1 cellular context compared by ENCODE assay signal in genomic region chr3:66481071-66482001, GRCh38.
TF ChIP-seq lines count a peak whose summit lies in the region.

No MANE protein-coding gene starts in this region.

TF ChIP-seq in HepG2, 621 proteins besides CTCF, POLR2A, EP300 and RAD21 (continued from another document and continues in another):
- TF ChIP-seq CSRNP1 (CRISPR knock-in tag; IDR thresholded peaks at IDR 0.05) (no peak), THAP11 (CRISPR knock-in tag; IDR thresholded peaks at IDR 0.05) (peak; percentile 80), ZNF260 (CRISPR knock-in tag; IDR thresholded peaks at IDR 0.05; ENCODE audit: borderline replicate concordance, low read depth) (no peak), ZNF616 (CRISPR knock-in tag; IDR thresholded peaks at IDR 0.05; ENCODE audit: low read depth) (peak; percentile 58; the same call in 1 of the 2 replicates), PPARG (CRISPR knock-in tag; conservative IDR thresholded peaks at IDR 0.05) (peak; percentile 99), UBTF (CRISPR knock-in tag; IDR thresholded peaks at IDR 0.05) (peak; percentile 46; the same call in 1 of the 2 replicates), NFE2L1 (CRISPR knock-in tag; IDR thresholded peaks at IDR 0.05; ENCODE audit: borderline replicate concordance) (no peak), TFE3 (CRISPR knock-in tag; IDR thresholded peaks at IDR 0.05) (peak; percentile 86), ZBTB42 (CRISPR knock-in tag; IDR thresholded peaks at IDR 0.05) (no peak), ZNF335 (CRISPR knock-in tag; IDR thresholded peaks at IDR 0.05) (no peak; the same call in 1 of the 2 replicates), ZNF580 (CRISPR knock-in tag; IDR thresholded peaks at IDR 0.05; ENCODE audit: borderline replicate concordance, low read depth) (peak; percentile 92; the same call in 1 of the 2 replicates), ZNF513 (CRISPR knock-in tag; conservative IDR thresholded peaks at IDR 0.05) (no peak), ZNF512B (CRISPR knock-in tag; IDR thresholded peaks at IDR 0.05; ENCODE audit: borderline replicate concordance) (0 out of 2 replicates have a peak, but pooled peaks have one; percentile 21), ZNF605 (CRISPR knock-in tag; IDR thresholded peaks at IDR 0.05) (no peak), MAFK (conservative IDR thresholded peaks at IDR 0.05 in 1 of 2, IDR thresholded peaks at IDR 0.05 in 1 of 2; ENCODE audit: low read length in 2 of 2) (no peak), SNAPC5 (CRISPR knock-in tag; IDR thresholded peaks at IDR 0.05; ENCODE audit: borderline replicate concordance) (no peak), ZNF75D (CRISPR knock-in tag; IDR thresholded peaks at IDR 0.05; ENCODE audit: borderline replicate concordance) (no peak), CREB3 (CRISPR knock-in tag; IDR thresholded peaks at IDR 0.05) (no peak), ZBTB39 (CRISPR knock-in tag; IDR thresholded peaks at IDR 0.05) (no peak), ZBTB26 (CRISPR knock-in tag; IDR thresholded peaks at IDR 0.05; ENCODE audit: borderline replicate concordance) (0 out of 2 replicates have a peak, but pooled peaks have one; percentile 55), SPEN (CRISPR knock-in tag; IDR thresholded peaks at IDR 0.05; ENCODE audit: low read depth) (peak; percentile 25; the same call in 1 of the 2 replicates), ZNF7 (CRISPR knock-in tag; IDR thresholded peaks at IDR 0.05) (no peak), POLR2AphosphoS5 (IDR thresholded peaks at IDR 0.05; ENCODE audit: low read depth, low read length) (peak; percentile 36), GTF3A (CRISPR knock-in tag; conservative IDR thresholded peaks at IDR 0.05) (0 out of 2 replicates have a peak, but pooled peaks have one; percentile 66), SAFB2 (CRISPR knock-in tag; IDR thresholded peaks at IDR 0.05; ENCODE audit: borderline replicate concordance, low read depth) (no peak), MYPOP (CRISPR knock-in tag; IDR thresholded peaks at IDR 0.05) (peak; percentile 79; the same call in 1 of the 2 replicates), ZBTB46 (CRISPR knock-in tag; IDR thresholded peaks at IDR 0.05; ENCODE audit: borderline replicate concordance) (no peak), TP53 (CRISPR knock-in tag; conservative IDR thresholded peaks at IDR 0.05) (no peak; the same call in 1 of the 2 replicates), ZNF510 (CRISPR knock-in tag; IDR thresholded peaks at IDR 0.05; ENCODE audit: low read depth) (0 out of 2 replicates have a peak, but pooled peaks have one; percentile 82), ZC3H13 (CRISPR knock-in tag; IDR thresholded peaks at IDR 0.05) (no peak; the same call in 1 of the 2 replicates), HINFP (CRISPR knock-in tag; IDR thresholded peaks at IDR 0.05; ENCODE audit: low read depth) (peak; percentile 85), NFKBIZ (CRISPR knock-in tag; IDR thresholded peaks at IDR 0.05) (peak; percentile 98), DR1 (CRISPR knock-in tag; IDR thresholded peaks at IDR 0.05) (no peak)
